In the genomic region with DNA sequence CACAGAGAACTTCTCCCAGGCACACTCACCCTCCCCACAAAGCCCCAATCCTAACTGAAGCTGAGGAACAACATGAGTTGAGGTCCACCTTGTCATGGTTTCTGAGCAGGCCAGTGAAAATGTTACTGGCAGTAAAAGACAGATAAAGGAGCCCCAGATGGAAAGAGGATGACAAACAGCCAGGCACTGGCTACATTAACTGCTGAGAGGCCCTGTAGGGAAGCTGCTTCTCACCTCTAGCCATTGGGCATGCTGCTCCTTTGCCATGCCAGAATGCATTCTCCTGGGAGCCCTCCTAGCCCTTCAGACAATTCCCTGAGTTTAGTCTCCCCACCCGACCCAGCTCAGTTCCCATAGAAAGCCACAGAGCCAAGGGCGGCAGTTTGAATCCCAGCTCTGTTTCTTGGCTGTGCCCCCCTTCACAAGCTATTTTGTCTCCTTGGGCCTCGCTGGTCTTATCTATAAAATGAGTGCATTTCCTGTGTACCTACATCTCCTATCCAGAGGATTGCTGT, we compare ENCODE assay signal across 1 cellular context.
TF ChIP-seq lines count a peak whose summit lies in the region.

No MANE protein-coding gene starts in this region.

TF ChIP-seq in SK-N-SH, 30 proteins besides CTCF, POLR2A, EP300 and RAD21 (continued from another document):
- TF ChIP-seq, protein P1, sequence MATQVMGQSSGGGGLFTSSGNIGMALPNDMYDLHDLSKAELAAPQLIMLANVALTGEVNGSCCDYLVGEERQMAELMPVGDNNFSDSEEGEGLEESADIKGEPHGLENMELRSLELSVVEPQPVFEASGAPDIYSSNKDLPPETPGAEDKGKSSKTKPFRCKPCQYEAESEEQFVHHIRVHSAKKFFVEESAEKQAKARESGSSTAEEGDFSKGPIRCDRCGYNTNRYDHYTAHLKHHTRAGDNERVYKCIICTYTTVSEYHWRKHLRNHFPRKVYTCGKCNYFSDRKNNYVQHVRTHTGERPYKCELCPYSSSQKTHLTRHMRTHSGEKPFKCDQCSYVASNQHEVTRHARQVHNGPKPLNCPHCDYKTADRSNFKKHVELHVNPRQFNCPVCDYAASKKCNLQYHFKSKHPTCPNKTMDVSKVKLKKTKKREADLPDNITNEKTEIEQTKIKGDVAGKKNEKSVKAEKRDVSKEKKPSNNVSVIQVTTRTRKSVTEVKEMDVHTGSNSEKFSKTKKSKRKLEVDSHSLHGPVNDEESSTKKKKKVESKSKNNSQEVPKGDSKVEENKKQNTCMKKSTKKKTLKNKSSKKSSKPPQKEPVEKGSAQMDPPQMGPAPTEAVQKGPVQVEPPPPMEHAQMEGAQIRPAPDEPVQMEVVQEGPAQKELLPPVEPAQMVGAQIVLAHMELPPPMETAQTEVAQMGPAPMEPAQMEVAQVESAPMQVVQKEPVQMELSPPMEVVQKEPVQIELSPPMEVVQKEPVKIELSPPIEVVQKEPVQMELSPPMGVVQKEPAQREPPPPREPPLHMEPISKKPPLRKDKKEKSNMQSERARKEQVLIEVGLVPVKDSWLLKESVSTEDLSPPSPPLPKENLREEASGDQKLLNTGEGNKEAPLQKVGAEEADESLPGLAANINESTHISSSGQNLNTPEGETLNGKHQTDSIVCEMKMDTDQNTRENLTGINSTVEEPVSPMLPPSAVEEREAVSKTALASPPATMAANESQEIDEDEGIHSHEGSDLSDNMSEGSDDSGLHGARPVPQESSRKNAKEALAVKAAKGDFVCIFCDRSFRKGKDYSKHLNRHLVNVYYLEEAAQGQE (IDR thresholded peaks at IDR 0.05; ENCODE audit: low read depth, low read length): no peak
- no peak for TF ChIP-seq TCF12 (IDR thresholded peaks at IDR 0.05)
- no peak for TF ChIP-seq EZH2phosphoT487 (IDR thresholded peaks at IDR 0.05; ENCODE audit: borderline replicate concordance, low read depth)
- TF ChIP-seq NFIC (IDR thresholded peaks at IDR 0.05; ENCODE audit: borderline replicate concordance): no peak
- no peak for TF ChIP-seq CHD2 (IDR thresholded peaks at IDR 0.05; ENCODE audit: low read length, partially characterized antibody)
- no peak for TF ChIP-seq POLR2AphosphoS5 (IDR thresholded peaks at IDR 0.05; ENCODE audit: low read depth, low read length)
- no peak for TF ChIP-seq FOSL2 (IDR thresholded peaks at IDR 0.05; ENCODE audit: borderline replicate concordance, low read depth)
